ENCODE assay signal across 8 cellular contexts in genomic region chr3:119322523-119323400, GRCh38. TPM values are rescaled to one million over a fixed set of nuclear protein-coding genes. Genes with fewer than 3 reads are reported as not detected.
DNase-seq lines count a peak whose midpoint lies in the region; ATAC-seq, FAIRE-seq and TF ChIP-seq lines count a peak whose summit lies in the region.

No MANE protein-coding gene starts in this region.

- H3K27ac Mint-ChIP-seq in activated T-helper 1 cell treated with anti-CD3 and anti-CD28 coated beads, Interleukin-12 subunit alpha, Interleukin-12 subunit beta, Interleukin-2, Interleukin-4 antibody, amounts not matched to agents 30 ng/mL and 10 ng/mL and 1 ng/mL, durations not matched to agents 14 hours and 24 hours and 36 hours: peak overlapping the region; percentile 92
- H3K27ac Mint-ChIP-seq in natural killer cell treated with Interleukin-12 subunit alpha and Interleukin-12 subunit beta and Interleukin-15 and Interleukin-18, amount 100 ng/mL, for 72 hours: peak overlapping the region; percentile 98 to 99

- peak; percentile 91 for ATAC-seq in GM21717 (IDR thresholded peaks at IDR 0.05; ENCODE audit: unreplicated experiment)
- peak; percentile 95 to 96 for ATAC-seq in natural killer cell treated with Interleukin-12 subunit alpha and Interleukin-12 subunit beta and Interleukin-15 and Interleukin-18, amount 100 ng/mL, for 72 hours
- ATAC-seq in stimulated activated naive CD8-positive, alpha-beta T cell treated with anti-CD3 and anti-CD28 coated beads, Interleukin-15, Interleukin-2, amounts not matched to agents 100 U/mL and 50 U/mL, for 24 hours: peak; percentile 96

- TF ChIP-seq CTCF in fibroblast of mammary gland (conservative IDR thresholded peaks at IDR 0.05; ENCODE audit: control insufficient read depth, insufficient read depth, low read depth, low read length): no peak

- H3K36me3 Mint-ChIP-seq in activated T-helper 1 cell treated with anti-CD3 and anti-CD28 coated beads, Interleukin-12 subunit alpha, Interleukin-12 subunit beta, Interleukin-2, Interleukin-4 antibody, amounts not matched to agents 30 ng/mL and 10 ng/mL and 1 ng/mL, durations not matched to agents 14 hours and 24 hours and 36 hours (ENCODE audit: low read depth): peaks cover 6% of the 10 kb centered on the region
- peaks cover 12% of the 10 kb centered on the region for H3K36me3 Mint-ChIP-seq in natural killer cell treated with Interleukin-12 subunit alpha and Interleukin-12 subunit beta and Interleukin-15 and Interleukin-18, amount 100 ng/mL, for 72 hours

- peak overlapping the region; percentile 50 for H3K4me3 ChIP-seq in Jurkat, Clone E6-1 (ENCODE audit: low read length)
- peak overlapping the region; percentile 61 for H3K4me3 ChIP-seq in fibroblast of mammary gland (ENCODE audit: control insufficient read depth, low read depth, low read length)

- peaks cover 53% of the 10 kb centered on the region for H3K4me1 Mint-ChIP-seq in activated T-helper 1 cell treated with anti-CD3 and anti-CD28 coated beads, Interleukin-12 subunit alpha, Interleukin-12 subunit beta, Interleukin-2, Interleukin-4 antibody, amounts not matched to agents 30 ng/mL and 10 ng/mL and 1 ng/mL, durations not matched to agents 14 hours and 24 hours and 36 hours (ENCODE audit: low read depth)
- H3K4me1 Mint-ChIP-seq in natural killer cell treated with Interleukin-12 subunit alpha and Interleukin-12 subunit beta and Interleukin-15 and Interleukin-18, amount 100 ng/mL, for 72 hours (ENCODE audit: low read depth in 2 of 2): peaks cover 53 to 60% of the 10 kb centered on the region in 2 donors

- H3K27me3 Mint-ChIP-seq in activated T-helper 1 cell treated with anti-CD3 and anti-CD28 coated beads, Interleukin-12 subunit alpha, Interleukin-12 subunit beta, Interleukin-2, Interleukin-4 antibody, amounts not matched to agents 30 ng/mL and 10 ng/mL and 1 ng/mL, durations not matched to agents 14 hours and 24 hours and 36 hours (ENCODE audit: insufficient read depth): peaks cover 26% of the 10 kb centered on the region
- no peaks in the 10 kb centered on the region for H3K27me3 Mint-ChIP-seq in natural killer cell treated with Interleukin-12 subunit alpha and Interleukin-12 subunit beta and Interleukin-15 and Interleukin-18, amount 100 ng/mL, for 72 hours

- intact Hi-C loops in activated T-helper 1 cell treated with anti-CD3 and anti-CD28 coated beads, Interleukin-12 subunit alpha, Interleukin-12 subunit beta, Interleukin-2, Interleukin-4 antibody, amounts not matched to agents 30 ng/mL and 10 ng/mL and 1 ng/mL, durations not matched to agents 14 hours and 24 hours and 36 hours (cut with micrococcal nuclease): loop anchor here (1.0 to 10.0 kb wide), 14 partner anchors 28 to 1420 kb away; partner anchors contain the start of genes ARHGAP31, B4GALT4, COX17 and GSK3B

- DNase-seq in DMS79 treated with DMSO at 0.1 percent for 48 hours (lab: John Stamatoyannopoulos, UW): peak; percentile 64
- DNase-seq in Jurkat, Clone E6-1 (ENCODE audit: low read depth, low spot score): peak; percentile 79
- peak; percentile 85 for DNase-seq in RCC 7860 (ENCODE audit: low spot score)
- DNase-seq in activated T-helper 1 cell treated with anti-CD3 and anti-CD28 coated beads, Interleukin-12 subunit alpha, Interleukin-12 subunit beta, Interleukin-2, Interleukin-4 antibody, amounts not matched to agents 30 ng/mL and 10 ng/mL and 1 ng/mL, durations not matched to agents 14 hours and 24 hours and 36 hours (ENCODE audit: low spot score): peak; percentile 92
- peak; percentile 69 for DNase-seq in fibroblast of mammary gland (ENCODE audit: low read depth)
- peak; percentile 99 for DNase-seq in natural killer cell treated with Interleukin-12 subunit alpha and Interleukin-12 subunit beta and Interleukin-15 and Interleukin-18, amount 100 ng/mL, for 72 hours (ENCODE audit: low spot score)
- peak; percentile 95 for DNase-seq in stimulated activated naive CD8-positive, alpha-beta T cell treated with anti-CD3 and anti-CD28 coated beads, Interleukin-15, Interleukin-2, amounts not matched to agents 100 U/mL and 50 U/mL, for 24 hours

- FAIRE-seq in RCC 7860 (lab: Jason Lieb, UNC): peak; percentile 70

- peak overlapping the region; percentile 80 for H3K4me3 Mint-ChIP-seq in activated T-helper 1 cell treated with anti-CD3 and anti-CD28 coated beads, Interleukin-12 subunit alpha, Interleukin-12 subunit beta, Interleukin-2, Interleukin-4 antibody, amounts not matched to agents 30 ng/mL and 10 ng/mL and 1 ng/mL, durations not matched to agents 14 hours and 24 hours and 36 hours
- peak overlapping the region; percentile 98 for H3K4me3 Mint-ChIP-seq in natural killer cell treated with Interleukin-12 subunit alpha and Interleukin-12 subunit beta and Interleukin-15 and Interleukin-18, amount 100 ng/mL, for 72 hours

- no peaks in the 10 kb centered on the region for H3K9me3 Mint-ChIP-seq in activated T-helper 1 cell treated with anti-CD3 and anti-CD28 coated beads, Interleukin-12 subunit alpha, Interleukin-12 subunit beta, Interleukin-2, Interleukin-4 antibody, amounts not matched to agents 30 ng/mL and 10 ng/mL and 1 ng/mL, durations not matched to agents 14 hours and 24 hours and 36 hours
- H3K9me3 Mint-ChIP-seq in natural killer cell treated with Interleukin-12 subunit alpha and Interleukin-12 subunit beta and Interleukin-15 and Interleukin-18, amount 100 ng/mL, for 72 hours: peaks cover 3% of the 10 kb centered on the region

RNA-seq across cellular contexts. Expression of gene ARHGAP31, which starts 28.6 kb away (rescaled TPM):
- 1.7 TPM for polyA plus RNA-seq in Jurkat, Clone E6-1 (2012; ENCODE audit: insufficient read depth, insufficient read length)
- total RNA-seq in activated T-helper 1 cell treated with anti-CD3 and anti-CD28 coated beads, Interleukin-12 subunit alpha, Interleukin-12 subunit beta, Interleukin-2, Interleukin-4 antibody, amounts not matched to agents 30 ng/mL and 10 ng/mL and 1 ng/mL, durations not matched to agents 14 hours and 24 hours and 36 hours: 7.5 and 8.0 TPM in 2 replicates
- 10 to 100 TPM; 22.5 to 64.6 TPM for total RNA-seq in natural killer cell treated with Interleukin-12 subunit alpha and Interleukin-12 subunit beta and Interleukin-15 and Interleukin-18, amount 100 ng/mL, for 72 hours

Comparison
In these comparisons a context has a peak if more than half of its experiments do, and no peak if none do; other contexts are left out.
1. Peak in every context shown above with its lines: DNase-seq, ATAC-seq and H3K4me3 ChIP-seq.